Comparison of ENCODE assay signal across 15 cellular contexts in genomic region chr11:115676206-115676605, GRCh38.
DNase-seq lines count a peak whose midpoint lies in the region; ATAC-seq and TF ChIP-seq lines count a peak whose summit lies in the region.
"Had no signal": no experiment of that assay in that cellular context is flagged by ENCODE, and none has a peak within 500 bp of the region (broad histone marks: within the 10 kb centered on the region; RNA-seq: fewer than 3 reads in every experiment).

No MANE protein-coding gene starts in this region.

- H3K4ac ChIP-seq in mesenchymal stem cell (ENCODE audit: low read depth in 1 of 2, low read length in 2 of 2) = peak overlapping the region in 1 of 2 experiments; percentile 69

- H3K36me3 ChIP-seq in mesenchymal stem cell (ENCODE audit: control insufficient read depth in 1 of 2, insufficient read depth in 2 of 2, low read depth in 1 of 2, low read length in 2 of 2) = no peaks in the 10 kb centered on the region
- H3K36me3 ChIP-seq: adrenal gland, gastroesophageal sphincter had no signal

- H3K4me3 ChIP-seq in mesenchymal stem cell (ENCODE audit: insufficient read depth in 1 of 2, low read depth in 1 of 2, low read length in 2 of 2) (no peak overlapping the region), right cardiac atrium (ENCODE audit: low read length) (no peak overlapping the region), coronary artery (no peak overlapping the region)
- H3K4me3 ChIP-seq: adrenal gland, gastroesophageal sphincter had no signal

- no peak overlapping the region for H3K23ac ChIP-seq in mesenchymal stem cell (ENCODE audit: low read length in 2 of 2)

- no peak for ATAC-seq in right cardiac atrium
- ATAC-seq: activated CD8-positive, alpha-beta T cell treated with anti-CD3 and anti-CD28 coated beads, Interleukin-2, amount 10 ng/mL, durations not matched to agents 7 days and 5 days; activated T-helper 17 cell treated with anti-CD3 and anti-CD28 coated beads, Interleukin-2, amount 50 U/mL, for 72 hours; gastroesophageal sphincter; PC-3; stimulated activated effector memory CD8-positive, alpha-beta T cell treated with anti-CD3 and anti-CD28 coated beads, Interleukin-12 subunit alpha, Interleukin-12 subunit beta, amount 100 ng/mL, for 72 hours had no signal

- POLR2A ChIA-PET in HEK293T (lab: Yijun Ruan, JAX) = no interaction called here

- peak overlapping the region; percentile 0 to 61 for H3K18ac ChIP-seq in mesenchymal stem cell (ENCODE audit: low read depth in 1 of 2, low read length in 2 of 2)

- no peak overlapping the region for H3K4me2 ChIP-seq in mesenchymal stem cell (ENCODE audit: low read length, poor library complexity, severe bottlenecking)

- no peak overlapping the region for H3K14ac ChIP-seq in mesenchymal stem cell (ENCODE audit: low read length in 2 of 2)

- H3K79me1 ChIP-seq in mesenchymal stem cell (replicated peaks; ENCODE audit: low read length, poor library complexity, severe bottlenecking) = no peaks in the 10 kb centered on the region

- CTCF ChIA-PET in HEK293T (lab: Yijun Ruan, JAX) = interaction anchor here (0.5 to 0.6 kb wide), 2 partner anchors 69 to 341 kb away, joined by 3 read pairs; no protein-coding TSS in a partner anchor

- H2BK15ac ChIP-seq in mesenchymal stem cell (ENCODE audit: low read depth, poor library complexity, severe bottlenecking) = peak overlapping the region; percentile 50

- H2BK120ac ChIP-seq in mesenchymal stem cell (ENCODE audit: low read depth, low read length) = peak overlapping the region; percentile 42

- no peak overlapping the region for H2AFZ ChIP-seq in mesenchymal stem cell (ENCODE audit: low read depth, low read length)

- WGBS in mesenchymal stem cell = 79% methylated on average over 4 of the region's 4 CpGs
- WGBS in right cardiac atrium = 90% methylated on average over 4 of the region's 4 CpGs

- DNase-seq in DMS 273 treated with DMSO at 0.1 percent for 48 hours (lab: John Stamatoyannopoulos, UW) (peak; percentile 1), NCI-H1092 (lab: John Stamatoyannopoulos, UW) (peak; percentile 7), NCI-H748 treated with DMSO at 0.1 percent for 48 hours (lab: John Stamatoyannopoulos, UW) (peak; percentile 81), mesenchymal stem cell (no peak), KBM-7 (no peak), right cardiac atrium (no peak), HEK293T (ENCODE audit: extremely low spot score) (no peak), coronary artery (ENCODE audit: low spot score) (no peak)
- DNase-seq: activated CD8-positive, alpha-beta T cell treated with anti-CD3 and anti-CD28 coated beads, Interleukin-2, amount 10 ng/mL, durations not matched to agents 7 days and 5 days; adrenal gland; NCI-H2029 treated with DMSO at 0.1 percent for 48 hours; PC-3 had no signal

- H3K9me3 ChIP-seq in mesenchymal stem cell (ENCODE audit: control insufficient read depth, low read length) = no peaks in the 10 kb centered on the region
- H3K9me3 ChIP-seq in right cardiac atrium (ENCODE audit: control insufficient read depth, low read length) = no peaks in the 10 kb centered on the region
- H3K9me3 ChIP-seq: adrenal gland, gastroesophageal sphincter had no signal

- peak overlapping the region; percentile 79 for H4K8ac ChIP-seq in mesenchymal stem cell (ENCODE audit: low read length)

- intact Hi-C loops in right cardiac atrium (cut with DNase I) = loop anchor here in 1 of 4 donors (10.0 kb wide), 2 partner anchors 171 to 341 kb away; partner anchors contain the start of gene CADM1

- H3K27ac ChIP-seq in mesenchymal stem cell (ENCODE audit: low read length, poor library complexity, severe bottlenecking) (peak overlapping the region; percentile 81), right cardiac atrium (ENCODE audit: low read length) (no peak overlapping the region), coronary artery (no peak overlapping the region)
- H3K27ac ChIP-seq: adrenal gland, gastroesophageal sphincter had no signal

- H3K4me1 ChIP-seq in mesenchymal stem cell (ENCODE audit: control insufficient read depth, insufficient read depth, low read depth, low read length) (peaks cover 26% of the 10 kb centered on the region), right cardiac atrium (ENCODE audit: control insufficient read depth, insufficient read depth, low read length) (no peaks in the 10 kb centered on the region)
- H3K4me1 ChIP-seq: adrenal gland had no signal

- H2BK12ac ChIP-seq in mesenchymal stem cell (ENCODE audit: low read length in 2 of 2) = peak overlapping the region; percentile 29 to 87

- no peak for TF ChIP-seq CTCF in coronary artery (IDR thresholded peaks at IDR 0.05)

- H3K27me3 ChIP-seq in mesenchymal stem cell (ENCODE audit: control insufficient read depth in 1 of 2, insufficient read depth in 1 of 2, low read length in 2 of 2) = peaks cover 0 to 5% of the 10 kb centered on the region in 2 experiments
- no peaks in the 10 kb centered on the region for H3K27me3 ChIP-seq in right cardiac atrium (ENCODE audit: control insufficient read depth, insufficient read depth)
- H3K27me3 ChIP-seq: adrenal gland, gastroesophageal sphincter had no signal

- H2BK5ac ChIP-seq in mesenchymal stem cell (ENCODE audit: low read depth, low read length, poor library complexity, severe bottlenecking) = peak overlapping the region; percentile 84

- H3K9ac ChIP-seq in mesenchymal stem cell (ENCODE audit: low read length) = no peak overlapping the region

- H2AK5ac ChIP-seq in mesenchymal stem cell (ENCODE audit: low read length, severe bottlenecking) = peak overlapping the region; percentile 67

- H4K91ac ChIP-seq in mesenchymal stem cell (ENCODE audit: low read length) = peak overlapping the region; percentile 65

- in situ Hi-C loops in KBM-7 (cut with MboI; ENCODE audit: low pct_unique_long_range_greater_than_20kb, low sequenced_read_pairs) = no loop called here

TF ChIP-seq in HEK293T, 16 proteins besides CTCF, POLR2A, EP300 and RAD21:
- TF ChIP-seq LEF1 (IDR thresholded peaks at IDR 0.05; ENCODE audit: borderline replicate concordance) (no peak), BHLHE40 (IDR thresholded peaks at IDR 0.05; ENCODE audit: borderline replicate concordance) (no peak), PKNOX1 (IDR thresholded peaks at IDR 0.05) (no peak), L3MBTL2 (conservative IDR thresholded peaks at IDR 0.05) (no peak), SUZ12 (IDR thresholded peaks at IDR 0.05) (no peak), HDGF (IDR thresholded peaks at IDR 0.05; ENCODE audit: borderline replicate concordance) (no peak), NFRKB (IDR thresholded peaks at IDR 0.05) (no peak), TARDBP (IDR thresholded peaks at IDR 0.05) (no peak)
TF ChIP-seq in HEK293T: peak in this region for 0.

Comparison
In these comparisons a context has a peak if more than half of its experiments do, and no peak if none do; other contexts are left out.
1. DNase-seq: peak in DMS 273 treated with DMSO at 0.1 percent for 48 hours (single experiment), NCI-H1092 (single experiment) and NCI-H748 treated with DMSO at 0.1 percent for 48 hours (single experiment); none in mesenchymal stem cell (single experiment), KBM-7 (single experiment), right cardiac atrium (0 of 3), HEK293T (single experiment) and coronary artery (single experiment).